Comparison of ENCODE assay signal across 20 cellular contexts in the genomic region with DNA sequence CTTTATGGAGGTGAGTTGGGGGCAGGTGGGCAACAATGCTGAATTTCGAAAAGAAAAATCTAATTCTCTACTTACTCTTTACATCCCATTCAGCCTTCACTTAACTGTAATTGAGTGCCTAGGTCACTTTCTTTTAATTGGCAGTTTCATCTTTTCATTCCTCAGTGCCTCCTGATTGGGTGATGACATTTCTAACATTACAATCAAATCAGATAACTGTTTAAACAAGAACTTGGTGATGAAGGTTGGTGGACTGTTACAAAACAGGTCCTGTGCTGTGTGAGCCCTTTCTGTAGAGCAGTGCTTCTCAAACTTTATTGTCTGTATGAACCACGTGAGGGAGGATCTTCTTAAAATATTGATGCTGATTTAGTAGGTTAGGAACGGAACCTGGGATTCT. TPM values are rescaled to one million over a fixed set of nuclear protein-coding genes. Genes with fewer than 3 reads are reported as not detected.
A peak's percentile ranks its signal among the peaks of the same experiment; 100 is the strongest.
DNase-seq lines count a peak whose midpoint lies in the region; ATAC-seq and TF ChIP-seq lines count a peak whose summit lies in the region.
"Had no signal": no experiment of that assay in that cellular context is flagged by ENCODE, and none has a peak within 500 bp of the region (broad histone marks: within the 10 kb centered on the region; RNA-seq: fewer than 3 reads in every experiment).

No MANE protein-coding gene starts in this region.

- no peaks in the 10 kb centered on the region for H3K27me3 Mint-ChIP-seq in activated T-cell treated with anti-CD3 and anti-CD28 coated beads, Interleukin-2, amount 50 U/mL, for 24 hours
- H3K27me3 Mint-ChIP-seq in CD8-positive, alpha-beta T cell (ENCODE audit: low read depth): no peaks in the 10 kb centered on the region
- H3K27me3 Mint-ChIP-seq in activated B cell treated with CpG ODN at 0.5 μM for 24 hours: no peaks in the 10 kb centered on the region
- peaks cover 5% of the 10 kb centered on the region for H3K27me3 Mint-ChIP-seq in GM23338 (ENCODE audit: insufficient read depth, low read depth, poor library complexity)

- no peak for TF ChIP-seq CTCF in CD8-positive, alpha-beta T cell (IDR thresholded peaks at IDR 0.05)
- TF ChIP-seq CTCF in activated B cell treated with CpG ODN at 0.5 μM for 24 hours (IDR thresholded peaks at IDR 0.05) (no peak), osteoblast (IDR thresholded peaks at IDR 0.05; ENCODE audit: extremely low read depth, low read depth, low read length) (no peak), GM23338 (conservative IDR thresholded peaks at IDR 0.05; ENCODE audit: low read depth in 2 of 2) (no peak)

- H3K36me3 ChIP-seq in CD8-positive, alpha-beta T cell (ENCODE audit: insufficient read depth, low read length): peaks cover 16% of the 10 kb centered on the region
- H3K36me3 ChIP-seq in osteoblast (ENCODE audit: insufficient read depth, low read length) (peaks cover 38% of the 10 kb centered on the region), GM23338 (ENCODE audit: insufficient read depth) (peaks cover 39% of the 10 kb centered on the region), MG63 (peaks cover 10% of the 10 kb centered on the region)

- H3K9me3 Mint-ChIP-seq in activated T-cell treated with anti-CD3 and anti-CD28 coated beads, Interleukin-2, amount 50 U/mL, for 24 hours: no peaks in the 10 kb centered on the region
- H3K9me3 Mint-ChIP-seq in CD8-positive, alpha-beta T cell: no peaks in the 10 kb centered on the region
- H3K9me3 Mint-ChIP-seq in activated B cell treated with CpG ODN at 0.5 μM for 24 hours: no peaks in the 10 kb centered on the region
- no peaks in the 10 kb centered on the region for H3K9me3 Mint-ChIP-seq in GM23338

- CTCF ChIA-PET in CD8-positive, alpha-beta T cell (lab: Charles Lee): no interaction called here
- CTCF ChIA-PET in activated B cell treated with CpG ODN at 0.5 μM for 24 hours (lab: Charles Lee): interaction anchor here (1.0 kb wide), 1 partner anchor 29 kb away, joined by 3 read pairs; no protein-coding TSS in a partner anchor

- H3K27me3 ChIP-seq in CD8-positive, alpha-beta T cell (ENCODE audit: insufficient read depth, low read length): no peaks in the 10 kb centered on the region
- H3K27me3 ChIP-seq in osteoblast (ENCODE audit: insufficient read depth, low read length) (no peaks in the 10 kb centered on the region), GM23338 (ENCODE audit: insufficient read depth) (no peaks in the 10 kb centered on the region), MG63 (no peaks in the 10 kb centered on the region)
- H3K27me3 ChIP-seq: Peyer's patch had no signal

- no peaks in the 10 kb centered on the region for H3F3A ChIP-seq in GM23338 (replicated peaks; ENCODE audit: low read depth)

- H3K4me1 ChIP-seq in CD8-positive, alpha-beta T cell (ENCODE audit: insufficient read depth, low read length): peaks cover 4% of the 10 kb centered on the region
- H3K4me1 ChIP-seq in osteoblast (ENCODE audit: insufficient read depth, low read length) (peaks cover 5% of the 10 kb centered on the region), GM23338 (ENCODE audit: insufficient read depth) (no peaks in the 10 kb centered on the region)
- H3K4me1 ChIP-seq: Peyer's patch had no signal

- H3K4me3 ChIP-seq in CD8-positive, alpha-beta T cell (ENCODE audit: low read depth, low read length): no peak overlapping the region
- H3K4me3 ChIP-seq in osteoblast (ENCODE audit: insufficient read depth, low read length) (no peak overlapping the region), GM23338 (no peak overlapping the region), MG63 (no peak overlapping the region)
- H3K4me3 ChIP-seq: Peyer's patch had no signal

- H3K79me2 ChIP-seq in osteoblast (ENCODE audit: insufficient read depth, low read length) (peaks cover 15% of the 10 kb centered on the region), GM23338 (replicated peaks; ENCODE audit: insufficient read depth) (peaks cover 58% of the 10 kb centered on the region)

- H3K9me3 ChIP-seq in CD8-positive, alpha-beta T cell (ENCODE audit: low read length): no peaks in the 10 kb centered on the region
- H3K9me3 ChIP-seq in osteoblast (ENCODE audit: low read depth, low read length) (no peaks in the 10 kb centered on the region), MG63 (no peaks in the 10 kb centered on the region)
- H3K9me3 ChIP-seq: Peyer's patch had no signal

- peaks cover 75% of the 10 kb centered on the region for H3K4me1 Mint-ChIP-seq in activated T-cell treated with anti-CD3 and anti-CD28 coated beads, Interleukin-2, amount 50 U/mL, for 24 hours (ENCODE audit: low read depth)
- peaks cover 46% of the 10 kb centered on the region for H3K4me1 Mint-ChIP-seq in CD8-positive, alpha-beta T cell (ENCODE audit: low read depth)
- H3K4me1 Mint-ChIP-seq in activated B cell treated with CpG ODN at 0.5 μM for 24 hours (peaks cover 44% of the 10 kb centered on the region), GM23338 (peaks cover 3% of the 10 kb centered on the region; the same call in 1 of the 3 replicates)

- H3K27ac Mint-ChIP-seq in activated T-cell treated with anti-CD3 and anti-CD28 coated beads, Interleukin-2, amount 50 U/mL, for 24 hours: peak overlapping the region; percentile 84
- H3K27ac Mint-ChIP-seq in CD8-positive, alpha-beta T cell: peak overlapping the region; percentile 20
- H3K27ac Mint-ChIP-seq in activated B cell treated with CpG ODN at 0.5 μM for 24 hours: peak overlapping the region; percentile 19
- H3K27ac Mint-ChIP-seq in GM23338: no peak overlapping the region

- DNase-seq in activated T-cell treated with anti-CD3 and anti-CD28 coated beads, Interleukin-2, amount 50 U/mL, for 24 hours: no peak
- no peak for DNase-seq in activated T-cell treated with anti-CD3 and anti-CD28 coated beads, Interleukin-2, amount 50 U/mL, for 1 hour
- no peak for DNase-seq in CD8-positive, alpha-beta T cell
- no peak for DNase-seq in activated B cell treated with CpG ODN at 0.5 μM for 24 hours
- DNase-seq in osteoblast (ENCODE audit: insufficient read length, low spot score, missing footprints): peak; percentile 70
- DNase-seq in GM23338 (ENCODE audit: low spot score): no peak
- DNase-seq in NCI-H446 (lab: John Stamatoyannopoulos, UW): no peak
- no peak for DNase-seq in MG63
- DNase-seq: GDM1, GOT3, HCEC 1CT, KBM-7, NCI-H1105 treated with DMSO at 0.1 percent for 48 hours, NCI-H2029 treated with DMSO at 0.1 percent for 48 hours, NCI-H345, NCI-H524 treated with DMSO at 0.1 percent for 48 hours, NCI-H82, Peyer's patch had no signal

- no peak overlapping the region for H3K4me3 Mint-ChIP-seq in activated T-cell treated with anti-CD3 and anti-CD28 coated beads, Interleukin-2, amount 50 U/mL, for 24 hours
- H3K4me3 Mint-ChIP-seq in CD8-positive, alpha-beta T cell: no peak overlapping the region
- H3K4me3 Mint-ChIP-seq in activated B cell treated with CpG ODN at 0.5 μM for 24 hours (no peak overlapping the region), GM23338 (no peak overlapping the region)

- H4K20me1 ChIP-seq in osteoblast (ENCODE audit: insufficient read depth, low read length) (peaks cover 3% of the 10 kb centered on the region), GM23338 (replicated peaks; ENCODE audit: insufficient read depth) (peaks cover 37% of the 10 kb centered on the region)

- H3K4me2 ChIP-seq in osteoblast (ENCODE audit: insufficient read depth, low read length) (no peak overlapping the region), GM23338 (no peak overlapping the region)

- no peak overlapping the region for H3K27ac ChIP-seq in CD8-positive, alpha-beta T cell (ENCODE audit: low read depth, low read length)
- H3K27ac ChIP-seq in osteoblast (ENCODE audit: low read depth, low read length): no peak overlapping the region
- H3K27ac ChIP-seq in GM23338 (ENCODE audit: low read depth): no peak overlapping the region
- H3K27ac ChIP-seq: C4-2B, HL-60, Peyer's patch had no signal

- intact Hi-C loops in CD8-positive, alpha-beta T cell (cut with DNase I, micrococcal nuclease): no loop called here
- intact Hi-C loops in activated B cell treated with CpG ODN at 0.5 μM for 24 hours (cut with micrococcal nuclease): no loop called here

- H3K36me3 Mint-ChIP-seq in activated T-cell treated with anti-CD3 and anti-CD28 coated beads, Interleukin-2, amount 50 U/mL, for 24 hours (ENCODE audit: low read depth): peaks cover 97% of the 10 kb centered on the region
- H3K36me3 Mint-ChIP-seq in CD8-positive, alpha-beta T cell: peaks cover 87% of the 10 kb centered on the region
- H3K36me3 Mint-ChIP-seq in activated B cell treated with CpG ODN at 0.5 μM for 24 hours (ENCODE audit: low read depth) (peaks cover 95% of the 10 kb centered on the region), GM23338 (ENCODE audit: low read depth) (peaks cover 74% of the 10 kb centered on the region)

- POLR2A ChIA-PET in CD8-positive, alpha-beta T cell (lab: Charles Lee): no interaction called here
- POLR2A ChIA-PET in activated B cell treated with CpG ODN at 0.5 μM for 24 hours (lab: Charles Lee): interaction anchor here (1.2 kb wide), 1 partner anchor 52 kb away, joined by 4 read pairs; the partner anchor contains the start of gene NFYC

- H3K9me2 ChIP-seq in GM23338 (ENCODE audit: insufficient read depth): no peaks in the 10 kb centered on the region

- no peak for ATAC-seq in CD8-positive, alpha-beta T cell
- ATAC-seq in activated B cell treated with CpG ODN at 0.5 μM for 24 hours (ENCODE audit: low read depth) (no peak), GM23338 (no peak)

- H2AFZ ChIP-seq in osteoblast (ENCODE audit: low read length): no peak overlapping the region
- no peak overlapping the region for H2AFZ ChIP-seq in GM23338

RNA-seq across cellular contexts. Expression of gene KCNQ4, which starts 40.1 kb away (rescaled TPM):
- total RNA-seq in CD8-positive, alpha-beta T cell: under 1 TPM; 0.31 to 0.35 TPM
- total RNA-seq in activated B cell treated with CpG ODN at 0.5 μM for 24 hours: 0.20 and 0.27 TPM in 2 replicates
- total RNA-seq in osteoblast: not detected in 2 replicates
- total RNA-seq in GM23338 (2014; rRNA removed; shearing (Covaris generic)): 2.9 and 3.0 TPM in 2 replicates
- 1.3 and 2.0 TPM in 2 replicates for polyA plus RNA-seq in GM23338 (2016; fragmentation: Nextera tagmentation; extraction: Ambion mirVana)
- not detected in 2 replicates for total RNA-seq in MG63 (2014; rRNA removed; shearing (Covaris generic); ENCODE audit: low replicate concordance)

RNA-seq across cellular contexts. Expression of gene NFYC, which starts 51.9 kb away (rescaled TPM):
- total RNA-seq in CD8-positive, alpha-beta T cell: 10 to 100 TPM; 31.3 to 31.6 TPM
- 68.7 and 76.0 TPM in 2 replicates for total RNA-seq in activated B cell treated with CpG ODN at 0.5 μM for 24 hours
- total RNA-seq in osteoblast: 24.2 TPM in 2 replicates
- 37.8 and 42.7 TPM in 2 replicates for total RNA-seq in GM23338 (2014; rRNA removed; shearing (Covaris generic))
- polyA plus RNA-seq in GM23338 (2016; fragmentation: Nextera tagmentation; extraction: Ambion mirVana): 34.5 and 36.2 TPM in 2 replicates
- total RNA-seq in MG63 (2014; rRNA removed; shearing (Covaris generic); ENCODE audit: low replicate concordance): 10.7 and 16.4 TPM in 2 replicates
